Comparison of ENCODE assay signal across 1 cellular context in genomic region chr4:102826890-102827673, GRCh38.
TF ChIP-seq lines count a peak whose summit lies in the region.

Gene UBE2D3 (minus strand): TSS chr4:102827551. CDS start chr4:102826508, 1,043 bp downstream.

TF ChIP-seq in IMR-90, 13 proteins besides CTCF, POLR2A, EP300 and RAD21 (continued from another document):
- TF ChIP-seq CHD1 (IDR thresholded peaks at IDR 0.05; ENCODE audit: low read depth, low read length) (peak; percentile 89), MXI1 (IDR thresholded peaks at IDR 0.05; ENCODE audit: borderline replicate concordance, low read depth, low read length) (peak; percentile 48), BHLHE40 (IDR thresholded peaks at IDR 0.05; ENCODE audit: low read depth, low read length) (peak; percentile 76)
